In the genomic region with DNA sequence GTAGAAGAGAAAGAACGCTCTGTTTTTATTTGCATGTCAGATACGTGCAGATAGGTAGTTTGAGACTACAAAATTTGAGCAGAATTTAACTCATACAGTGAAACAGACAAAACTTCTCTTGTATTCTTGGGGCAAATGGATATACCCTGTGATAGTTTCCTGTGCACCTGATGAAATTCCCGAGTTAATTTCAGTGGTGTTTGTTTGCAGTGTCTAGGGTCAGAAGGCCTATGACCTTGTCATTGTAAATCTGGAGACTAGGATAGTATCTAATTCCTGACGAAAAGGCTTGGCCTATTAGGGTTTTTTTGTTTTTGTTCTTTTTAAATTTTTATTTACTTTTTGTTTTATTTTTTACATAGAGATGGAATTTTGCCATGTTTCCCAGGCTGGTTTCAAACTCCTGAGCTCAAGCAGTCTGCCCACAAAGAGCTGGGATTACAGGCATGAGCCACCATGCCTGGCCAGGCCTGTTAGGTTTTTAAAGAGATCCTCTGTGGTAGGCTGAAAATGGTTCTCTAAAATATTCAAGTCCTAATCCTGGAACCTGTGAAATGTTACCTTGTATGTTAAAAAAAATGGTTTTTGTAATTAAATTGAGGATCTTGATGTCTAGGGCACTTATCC, we compare ENCODE assay signal across 18 cellular contexts. TPM values are rescaled to one million over a fixed set of nuclear protein-coding genes. Genes with fewer than 3 reads are reported as not detected.
DNase-seq lines count a peak whose midpoint lies in the region; ATAC-seq and TF ChIP-seq lines count a peak whose summit lies in the region.
"Had no signal": no experiment of that assay in that cellular context is flagged by ENCODE, and none has a peak within 500 bp of the region (broad histone marks: within the 10 kb centered on the region; RNA-seq: fewer than 3 reads in every experiment).

No MANE protein-coding gene starts in this region.

- H3K27me3 ChIP-seq in heart left ventricle: no peaks in the 10 kb centered on the region
- no peaks in the 10 kb centered on the region for H3K27me3 ChIP-seq in liver (ENCODE audit: control insufficient read depth in 4 of 4, insufficient read depth in 4 of 4, low read length in 3 of 4)
- no peaks in the 10 kb centered on the region for H3K27me3 ChIP-seq in tibial artery
- H3K27me3 ChIP-seq in suprapubic skin: no peaks in the 10 kb centered on the region
- H3K27me3 ChIP-seq: neural progenitor cell had no signal

- peak overlapping the region; percentile 17 to 75 (median 54) for H3K27ac ChIP-seq in heart left ventricle
- peak overlapping the region in 1 of 2 donors; percentile 12 for H3K27ac ChIP-seq in liver (ENCODE audit: low read depth in 1 of 2, low read length in 2 of 2)
- peak overlapping the region; percentile 58 to 66 for H3K27ac ChIP-seq in tibial artery
- no peak overlapping the region for H3K27ac ChIP-seq in suprapubic skin
- H3K27ac ChIP-seq: neural progenitor cell, RWPE1 had no signal

- peak overlapping the region in 4 of 12 donors; percentile 6 to 31 (median 19) for H3K4me3 ChIP-seq in heart left ventricle
- no peak overlapping the region for H3K4me3 ChIP-seq in liver (ENCODE audit: low read depth in 1 of 3, low read length in 3 of 3)
- peak overlapping the region in 1 of 2 donors; percentile 26 for H3K4me3 ChIP-seq in tibial artery
- H3K4me3 ChIP-seq in suprapubic skin: no peak overlapping the region
- H3K4me3 ChIP-seq: neural progenitor cell had no signal

- H3K36me3 ChIP-seq in heart left ventricle (no peaks in the 10 kb centered on the region), liver (ENCODE audit: control insufficient read depth in 4 of 4, insufficient read depth in 3 of 4, low read depth in 1 of 4, low read length in 3 of 4) (no peaks in the 10 kb centered on the region), tibial artery (no peaks in the 10 kb centered on the region), suprapubic skin (no peaks in the 10 kb centered on the region)
- H3K36me3 ChIP-seq: neural progenitor cell had no signal

- CTCF ChIA-PET in activated B cell treated with CpG ODN at 0.5 μM for 24 hours (lab: Charles Lee): no interaction called here

- H3K9me3 Mint-ChIP-seq in activated B cell treated with CpG ODN at 0.5 μM for 24 hours: peaks cover 1% of the 10 kb centered on the region

- ATAC-seq in heart left ventricle: no peak
- ATAC-seq in activated B cell treated with CpG ODN at 0.5 μM for 24 hours (ENCODE audit: low read depth): no peak
- ATAC-seq in HG03039 (IDR thresholded peaks at IDR 0.05; ENCODE audit: unreplicated experiment): no peak

- H3K4me1 Mint-ChIP-seq in activated B cell treated with CpG ODN at 0.5 μM for 24 hours: peaks cover 41% of the 10 kb centered on the region

- intact Hi-C loops in heart left ventricle (cut with DNase I): loop anchor here in 1 of 10 donors (5.0 kb wide), 1 partner anchor 43 kb away; no protein-coding TSS in a partner anchor
- intact Hi-C loops in cardiac septum (cut with DNase I): no loop called here
- intact Hi-C loops in activated B cell treated with CpG ODN at 0.5 μM for 24 hours (cut with micrococcal nuclease): no loop called here
- intact Hi-C loops in tibial artery (cut with DNase I; ENCODE audit: low total_unique reads): no loop called here

- TF ChIP-seq POLR2A in heart left ventricle (IDR thresholded peaks at IDR 0.05) (no peak), suprapubic skin (IDR thresholded peaks at IDR 0.05) (no peak)

- 50 to 77% (median 69%) methylated on average over 4 of the region's 4 CpGs for WGBS in heart left ventricle, 4 donors
- WGBS in liver: 45% methylated on average over 4 of the region's 4 CpGs
- WGBS in suprapubic skin: 69% methylated on average over 4 of the region's 4 CpGs

- H3K27me3 Mint-ChIP-seq in activated B cell treated with CpG ODN at 0.5 μM for 24 hours: no peaks in the 10 kb centered on the region

- no peak overlapping the region for H3K4me3 Mint-ChIP-seq in activated B cell treated with CpG ODN at 0.5 μM for 24 hours
- H3K4me3 Mint-ChIP-seq: neural progenitor cell; T-helper 1 cell treated with Interleukin-12 subunit alpha and Interleukin-12 subunit beta and Interleukin-4 antibody, amounts not matched to agents 30 μg/mL and 1 μg/mL, for 36 hours had no signal

- H3K4me1 ChIP-seq in heart left ventricle (peaks cover 0 to 50% (median 19%) of the 10 kb centered on the region in 12 donors), liver (ENCODE audit: control insufficient read depth in 4 of 4, insufficient read depth in 4 of 4, low read length in 3 of 4) (peaks cover 0 to 10% (median 3%) of the 10 kb centered on the region in 4 donors), tibial artery (peaks cover 0 to 17% (median 4%) of the 10 kb centered on the region in 4 donors), suprapubic skin (no peaks in the 10 kb centered on the region)

- no peak for TF ChIP-seq RAD21 in liver (IDR thresholded peaks at IDR 0.05)

- H3K27ac Mint-ChIP-seq in activated B cell treated with CpG ODN at 0.5 μM for 24 hours: peak overlapping the region; percentile 8
- H3K27ac Mint-ChIP-seq: neural progenitor cell; T-helper 1 cell treated with Interleukin-12 subunit alpha and Interleukin-12 subunit beta and Interleukin-4 antibody, amounts not matched to agents 30 μg/mL and 1 μg/mL, for 36 hours had no signal

- no peak for TF ChIP-seq CTCF in heart left ventricle (IDR thresholded peaks at IDR 0.05)
- no peak for TF ChIP-seq CTCF in activated B cell treated with CpG ODN at 0.5 μM for 24 hours (IDR thresholded peaks at IDR 0.05)
- TF ChIP-seq CTCF in liver (IDR thresholded peaks at IDR 0.05; ENCODE audit: low read depth, low read length, missing input control): no peak
- TF ChIP-seq CTCF in tibial artery (IDR thresholded peaks at IDR 0.05): no peak
- TF ChIP-seq CTCF in suprapubic skin (IDR thresholded peaks at IDR 0.05): no peak

- POLR2A ChIA-PET in activated B cell treated with CpG ODN at 0.5 μM for 24 hours (lab: Charles Lee): no interaction called here

- DNase-seq in heart left ventricle (no peak), cardiac septum (ENCODE audit: low spot score) (no peak), activated B cell treated with CpG ODN at 0.5 μM for 24 hours (no peak), tibial artery (no peak), DMS79 (lab: John Stamatoyannopoulos, UW) (no peak), suprapubic skin (ENCODE audit: low spot score in 2 of 2) (no peak)
- DNase-seq: activated CD4-positive, CD25-positive, alpha-beta regulatory T cell treated with anti-CD3 and anti-CD28 coated beads, Interleukin-2, amount 50 U/mL, for 72 hours; activated T-cell treated with anti-CD3 and anti-CD28 coated beads, Interleukin-2, amount 50 U/mL, for 1 hour; amygdala; KG1; NCI-H1436; NCI-H510A treated with DMSO at 0.1 percent for 48 hours; stimulated activated naive CD4-positive, alpha-beta T cell had no signal

- H3K9me3 ChIP-seq in heart left ventricle: peaks cover 0 to 15% (median 0%) of the 10 kb centered on the region in 12 donors
- H3K9me3 ChIP-seq in liver (ENCODE audit: control insufficient read depth in 4 of 4, low read length in 3 of 4): no peaks in the 10 kb centered on the region
- no peaks in the 10 kb centered on the region for H3K9me3 ChIP-seq in tibial artery
- no peaks in the 10 kb centered on the region for H3K9me3 ChIP-seq in suprapubic skin

- peaks cover 14% of the 10 kb centered on the region for H3K36me3 Mint-ChIP-seq in activated B cell treated with CpG ODN at 0.5 μM for 24 hours (ENCODE audit: low read depth)

- TF ChIP-seq EP300 in suprapubic skin (IDR thresholded peaks at IDR 0.05): no peak

- peak overlapping the region in 1 of 2 donors; percentile 13 for H3K9ac ChIP-seq in liver (ENCODE audit: low read depth in 1 of 2, low read length in 2 of 2)
- H3K9ac ChIP-seq: neural progenitor cell had no signal

TF ChIP-seq in liver, 16 proteins besides CTCF, POLR2A, EP300 and RAD21 (continues in another document):
- TF ChIP-seq, protein P1, sequence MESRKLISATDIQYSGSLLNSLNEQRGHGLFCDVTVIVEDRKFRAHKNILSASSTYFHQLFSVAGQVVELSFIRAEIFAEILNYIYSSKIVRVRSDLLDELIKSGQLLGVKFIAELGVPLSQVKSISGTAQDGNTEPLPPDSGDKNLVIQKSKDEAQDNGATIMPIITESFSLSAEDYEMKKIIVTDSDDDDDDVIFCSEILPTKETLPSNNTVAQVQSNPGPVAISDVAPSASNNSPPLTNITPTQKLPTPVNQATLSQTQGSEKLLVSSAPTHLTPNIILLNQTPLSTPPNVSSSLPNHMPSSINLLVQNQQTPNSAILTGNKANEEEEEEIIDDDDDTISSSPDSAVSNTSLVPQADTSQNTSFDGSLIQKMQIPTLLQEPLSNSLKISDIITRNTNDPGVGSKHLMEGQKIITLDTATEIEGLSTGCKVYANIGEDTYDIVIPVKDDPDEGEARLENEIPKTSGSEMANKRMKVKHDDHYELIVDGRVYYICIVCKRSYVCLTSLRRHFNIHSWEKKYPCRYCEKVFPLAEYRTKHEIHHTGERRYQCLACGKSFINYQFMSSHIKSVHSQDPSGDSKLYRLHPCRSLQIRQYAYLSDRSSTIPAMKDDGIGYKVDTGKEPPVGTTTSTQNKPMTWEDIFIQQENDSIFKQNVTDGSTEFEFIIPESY (IDR thresholded peaks at IDR 0.05): no peak
- TF ChIP-seq HNF4G (IDR thresholded peaks at IDR 0.05): no peak
- TF ChIP-seq TAF1 (conservative IDR thresholded peaks at IDR 0.05): no peak
- TF ChIP-seq RXRA (IDR thresholded peaks at IDR 0.05): peak; percentile 49 to 70
- peak; percentile 25 for TF ChIP-seq FOXA2 (IDR thresholded peaks at IDR 0.05)
- no peak for TF ChIP-seq GABPA (IDR thresholded peaks at IDR 0.05 in 1 of 2, conservative IDR thresholded peaks at IDR 0.05 in 1 of 2)
- peak; percentile 67 for TF ChIP-seq NR2F2 (IDR thresholded peaks at IDR 0.05)
- no peak for TF ChIP-seq JUND (IDR thresholded peaks at IDR 0.05)
- TF ChIP-seq YY1 (IDR thresholded peaks at IDR 0.05): no peak
- TF ChIP-seq, protein P2, sequence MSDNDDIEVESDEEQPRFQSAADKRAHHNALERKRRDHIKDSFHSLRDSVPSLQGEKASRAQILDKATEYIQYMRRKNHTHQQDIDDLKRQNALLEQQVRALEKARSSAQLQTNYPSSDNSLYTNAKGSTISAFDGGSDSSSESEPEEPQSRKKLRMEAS (IDR thresholded peaks at IDR 0.05): no peak
- TF ChIP-seq, protein P3, sequence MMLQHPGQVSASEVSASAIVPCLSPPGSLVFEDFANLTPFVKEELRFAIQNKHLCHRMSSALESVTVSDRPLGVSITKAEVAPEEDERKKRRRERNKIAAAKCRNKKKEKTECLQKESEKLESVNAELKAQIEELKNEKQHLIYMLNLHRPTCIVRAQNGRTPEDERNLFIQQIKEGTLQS (IDR thresholded peaks at IDR 0.05): no peak
- no peak for TF ChIP-seq FOXA1 (IDR thresholded peaks at IDR 0.05)
- TF ChIP-seq SP1 (IDR thresholded peaks at IDR 0.05): peak; percentile 34
- TF ChIP-seq EGR1 (IDR thresholded peaks at IDR 0.05; ENCODE audit: low read depth in 2 of 2): no peak
- TF ChIP-seq HNF4A (conservative IDR thresholded peaks at IDR 0.05): peak; percentile 37 to 49

RNA-seq across cellular contexts. Expression of a gene that starts 17.6 kb away (rescaled TPM):
- total RNA-seq in heart left ventricle (10 to 100 TPM; 32.6 to 70.2 (median 46.9) TPM), cardiac septum (39.9 TPM), activated B cell treated with CpG ODN at 0.5 μM for 24 hours (20.1 and 25.9 TPM in 2 replicates), liver (10 to 100 TPM; 12.4 to 14.6 TPM), suprapubic skin (10 to 100 TPM; 10.3 to 20.6 (median 17.7) TPM)
- polyA plus RNA-seq in heart left ventricle (10 to 100 TPM in 1 of 2 donors, 1 to 10 TPM in 1; 9.8 to 22.9 TPM), liver (1 to 10 TPM; 2.4 to 9.1 TPM)
